ENCODE assay signal across 1 cellular context in genomic region chr6:10847684-10848083, GRCh38.
TF ChIP-seq lines count a peak whose summit lies in the region.

No MANE protein-coding gene starts in this region.

TF ChIP-seq in K562, 482 proteins besides CTCF, POLR2A, EP300 and RAD21:
- no peak for TF ChIP-seq PBX2 (CRISPR knock-in tag; IDR thresholded peaks at IDR 0.05; ENCODE audit: low read depth)
- TF ChIP-seq PBX2 (tag; conservative IDR thresholded peaks at IDR 0.05; ENCODE audit: low read depth) = 0 out of 2 replicates have a peak, but pooled peaks have one; percentile 57
- peak; percentile 4; the same call in 1 of the 2 replicates for TF ChIP-seq MAFF (IDR thresholded peaks at IDR 0.05; ENCODE audit: low read length)
- TF ChIP-seq ZNF384 (IDR thresholded peaks at IDR 0.05; ENCODE audit: low read depth, low read length) = peak; percentile 91
- no peak for TF ChIP-seq MNT (conservative IDR thresholded peaks at IDR 0.05)
- no peak for TF ChIP-seq ZBTB1 (CRISPR knock-in tag; IDR thresholded peaks at IDR 0.05; ENCODE audit: borderline replicate concordance, low read depth)
- TF ChIP-seq SMC3 (conservative IDR thresholded peaks at IDR 0.05; ENCODE audit: insufficient read depth, low read depth, low read length) = peak; percentile 31; the same call in 1 of the 2 replicates
- TF ChIP-seq MEIS2 (IDR thresholded peaks at IDR 0.05; ENCODE audit: partially characterized antibody) = peak; percentile 26
- TF ChIP-seq NFE2 (IDR thresholded peaks at IDR 0.05; ENCODE audit: low read depth) = 0 out of 2 replicates have a peak, but pooled peaks have one; percentile 40
